27 cellular contexts compared by ENCODE assay signal in the genomic region with DNA sequence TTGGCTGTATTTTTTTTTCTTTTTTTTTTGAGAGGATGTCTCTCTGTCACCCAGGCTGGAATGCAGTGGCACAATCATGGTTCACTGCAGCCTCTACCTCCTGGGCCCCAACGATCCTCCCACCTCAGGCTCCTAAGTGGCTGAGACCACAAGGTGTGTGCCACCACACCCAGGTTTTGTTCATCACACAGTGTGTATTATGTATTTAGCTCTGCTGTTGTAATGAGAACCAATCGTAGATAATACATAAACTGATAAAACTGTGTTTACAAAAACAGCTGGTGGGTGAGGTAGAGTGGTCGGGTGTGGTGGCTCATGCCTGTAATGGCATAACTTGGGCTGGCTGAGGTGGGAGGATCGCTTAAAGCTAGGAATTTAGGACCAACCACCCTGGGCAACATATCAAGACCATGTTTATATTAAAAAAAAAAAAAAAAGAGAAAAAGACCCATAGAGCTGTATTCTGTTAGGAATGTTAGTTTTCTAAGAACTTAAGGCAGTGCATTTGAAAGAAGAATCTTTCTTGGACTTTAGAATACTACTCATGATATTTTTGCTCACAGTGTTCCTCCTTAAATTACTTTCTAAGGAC.
"Had no signal": no experiment of that assay in that cellular context is flagged by ENCODE, and none has a peak within 500 bp of the region (broad histone marks: within the 10 kb centered on the region; RNA-seq: fewer than 3 reads in every experiment).

No MANE protein-coding gene starts in this region.

- H3K4me2 ChIP-seq: hepatocyte had no signal

- H3K27ac Mint-ChIP-seq: activated T-helper 1 cell treated with anti-CD3 and anti-CD28 coated beads, Interleukin-12 subunit alpha, Interleukin-12 subunit beta, Interleukin-2, Interleukin-4 antibody, amounts not matched to agents 30 ng/mL and 10 ng/mL and 1 ng/mL, durations not matched to agents 14 hours and 24 hours and 36 hours; T-helper 1 cell treated with Interleukin-12 subunit alpha and Interleukin-12 subunit beta and Interleukin-4 antibody, amounts not matched to agents 30 μg/mL and 1 μg/mL, for 36 hours had no signal

- H3K27ac ChIP-seq: coronary artery, gastroesophageal sphincter, hepatocyte, right atrium auricular region, tibial nerve, WERI-Rb-1 had no signal

- H3K4me1 Mint-ChIP-seq: neural crest cell had no signal

- H2AFZ ChIP-seq: hepatocyte had no signal

- DNase-seq: activated CD4-positive, alpha-beta T cell treated with anti-CD3 and anti-CD28 coated beads for 48 hours; activated CD8-positive, alpha-beta T cell treated with anti-CD3 and anti-CD28 coated beads for 36 hours; activated effector memory CD4-positive, alpha-beta T cell treated with anti-CD3 and anti-CD28 coated beads, Interleukin-2, amount 50 U/mL, for 16 hours; activated naive CD4-positive, alpha-beta T cell treated with anti-CD3 and anti-CD28 coated beads, Interleukin-2, amount 50 U/mL, for 16 hours; activated T-cell treated with anti-CD3 and anti-CD28 coated beads for 4 hours; anterior cingulate cortex; effector memory CD8-positive, alpha-beta T cell; erythroblast; left cardiac atrium; midbrain; naive thymus-derived CD8-positive, alpha-beta T cell; nucleus accumbens; stimulated activated CD4-positive, alpha-beta T cell treated with anti-CD3 and anti-CD28 coated beads, Interleukin-15, amount 100 ng/mL, for 24 hours; stimulated activated CD4-positive, alpha-beta T cell treated with anti-CD3 and anti-CD28 coated beads, Interleukin-2, amount 100 ng/mL, for 24 hours; stimulated activated naive CD4-positive, alpha-beta T cell treated with Interleukin-2 at 50 U/mL for 16 hours; SW 1271; T-helper 9 cell; WERI-Rb-1 had no signal

- H3K27me3 ChIP-seq: gastroesophageal sphincter, hepatocyte, right atrium auricular region, tibial nerve had no signal

- H3K9me3 ChIP-seq: gastroesophageal sphincter, right atrium auricular region, tibial nerve had no signal

- H3K27me3 Mint-ChIP-seq: activated CD8-positive, alpha-beta T cell treated with anti-CD3 and anti-CD28 coated beads for 36 hours; effector memory CD8-positive, alpha-beta T cell; naive thymus-derived CD8-positive, alpha-beta T cell had no signal

- H3K4me3 ChIP-seq: coronary artery, gastroesophageal sphincter, hepatocyte, right atrium auricular region, tibial nerve had no signal

- ATAC-seq: activated CD4-positive, CD25-positive, alpha-beta regulatory T cell treated with anti-CD3 and anti-CD28 coated beads, Interleukin-2, amount 50 U/mL, for 24 hours; activated CD8-positive, alpha-beta T cell treated with anti-CD3 and anti-CD28 coated beads for 36 hours; effector memory CD8-positive, alpha-beta T cell; gastroesophageal sphincter; left cardiac atrium; naive thymus-derived CD8-positive, alpha-beta T cell had no signal

- H3K4me3 Mint-ChIP-seq: activated CD8-positive, alpha-beta T cell treated with anti-CD3 and anti-CD28 coated beads for 36 hours; activated T-helper 1 cell treated with anti-CD3 and anti-CD28 coated beads, Interleukin-12 subunit alpha, Interleukin-12 subunit beta, Interleukin-2, Interleukin-4 antibody, amounts not matched to agents 30 ng/mL and 10 ng/mL and 1 ng/mL, durations not matched to agents 14 hours and 24 hours and 36 hours; effector memory CD8-positive, alpha-beta T cell; naive thymus-derived CD8-positive, alpha-beta T cell; neural crest cell; T-helper 1 cell treated with Interleukin-12 subunit alpha and Interleukin-12 subunit beta and Interleukin-4 antibody, amounts not matched to agents 30 μg/mL and 1 μg/mL, for 36 hours had no signal

- H3K9me3 Mint-ChIP-seq: activated CD8-positive, alpha-beta T cell treated with anti-CD3 and anti-CD28 coated beads for 36 hours; activated T-helper 1 cell treated with anti-CD3 and anti-CD28 coated beads, Interleukin-12 subunit alpha, Interleukin-12 subunit beta, Interleukin-2, Interleukin-4 antibody, amounts not matched to agents 30 ng/mL and 10 ng/mL and 1 ng/mL, durations not matched to agents 14 hours and 24 hours and 36 hours; effector memory CD8-positive, alpha-beta T cell; naive thymus-derived CD8-positive, alpha-beta T cell; neural crest cell; T-helper 1 cell treated with Interleukin-12 subunit alpha and Interleukin-12 subunit beta and Interleukin-4 antibody, amounts not matched to agents 30 μg/mL and 1 μg/mL, for 36 hours had no signal

- H3K4me1 ChIP-seq: gastroesophageal sphincter, right atrium auricular region had no signal
